27 cellular contexts compared by ENCODE assay signal in genomic region chr5:91240175-91240574, GRCh38.
"Had no signal": no experiment of that assay in that cellular context is flagged by ENCODE, and none has a peak within 500 bp of the region (broad histone marks: within the 10 kb centered on the region; RNA-seq: fewer than 3 reads in every experiment).

No MANE protein-coding gene starts in this region.

- H3K27me3 ChIP-seq: neutrophil, pancreas, spleen, suprapubic skin, testis, tibial artery, transverse colon, upper lobe of right lung, uterus had no signal

- FAIRE-seq: pancreas had no signal

- H3K4me1 ChIP-seq: pancreas, prostate gland, spleen, testis, tibial artery, transverse colon, upper lobe of right lung, uterus had no signal

- H3K9me3 ChIP-seq: neutrophil, pancreas, prostate gland, suprapubic skin, testis, tibial artery, uterus had no signal

- H3K36me3 ChIP-seq: neutrophil, pancreas, prostate gland, spleen, suprapubic skin, tibial artery, transverse colon, upper lobe of right lung, uterus had no signal

- H3K4me2 ChIP-seq: smooth muscle cell had no signal

- DNase-seq: naive thymus-derived CD4-positive, alpha-beta T cell; natural killer cell; nucleus accumbens; pancreas; right cardiac atrium; spleen; stimulated activated CD4-positive, alpha-beta T cell treated with anti-CD3 and anti-CD28 coated beads, Interleukin-12 subunit alpha, Interleukin-12 subunit beta, amount 100 ng/mL, for 4 hours; stimulated activated CD4-positive, alpha-beta T cell treated with anti-CD3 and anti-CD28 coated beads, Interleukin-1b, Interleukin-23, amount 100 ng/mL, for 48 hours; stimulated activated CD4-positive, alpha-beta T cell treated with anti-CD3 and anti-CD28 coated beads, Interleukin-4, amount 100 ng/mL, for 1 hour; stimulated activated CD4-positive, alpha-beta T cell treated with anti-CD3 and anti-CD28 coated beads, Interleukin-4, amount 100 ng/mL, for 4 hours; stimulated activated CD8-positive, alpha-beta memory T cell treated with anti-CD3 and anti-CD28 coated beads, Interleukin-4, amount 100 ng/mL, for 48 hours; stimulated activated naive CD4-positive, alpha-beta T cell; stimulated activated naive CD8-positive, alpha-beta T cell treated with anti-CD3 and anti-CD28 coated beads, Interleukin-15, amount 100 ng/mL, for 72 hours; stimulated activated naive CD8-positive, alpha-beta T cell treated with anti-CD3 and anti-CD28 coated beads, Interleukin-15, Interleukin-2, amounts not matched to agents 100 U/mL and 50 U/mL, for 24 hours; substantia nigra; testis; tibial artery; transverse colon; upper lobe of right lung; uterus had no signal

- ATAC-seq: naive thymus-derived CD4-positive, alpha-beta T cell; natural killer cell; pancreas; right cardiac atrium; sciatic nerve; stimulated activated memory B cell treated with anti-CD40 and anti-IgM and Interleukin-4, amounts not matched to agents 10 μg/mL and 1 μg/mL and 100 μg/mL, for 72 hours; stimulated activated naive CD8-positive, alpha-beta T cell treated with anti-CD3 and anti-CD28 coated beads, Interleukin-15, amount 100 ng/mL, for 72 hours; stimulated activated naive CD8-positive, alpha-beta T cell treated with anti-CD3 and anti-CD28 coated beads, Interleukin-15, Interleukin-2, amounts not matched to agents 100 U/mL and 50 U/mL, for 24 hours; upper lobe of right lung had no signal

- H3K4me3 ChIP-seq: pancreas, prostate gland, skin epidermis, smooth muscle cell, spleen, suprapubic skin, testis, tibial artery, transverse colon, upper lobe of right lung, uterus had no signal

- H3K27ac ChIP-seq: neutrophil, pancreas, prostate gland, skin epidermis, spleen, suprapubic skin, testis, tibial artery, transverse colon, upper lobe of right lung, uterus had no signal
